ENCODE assay signal across 10 cellular contexts in the genomic region with DNA sequence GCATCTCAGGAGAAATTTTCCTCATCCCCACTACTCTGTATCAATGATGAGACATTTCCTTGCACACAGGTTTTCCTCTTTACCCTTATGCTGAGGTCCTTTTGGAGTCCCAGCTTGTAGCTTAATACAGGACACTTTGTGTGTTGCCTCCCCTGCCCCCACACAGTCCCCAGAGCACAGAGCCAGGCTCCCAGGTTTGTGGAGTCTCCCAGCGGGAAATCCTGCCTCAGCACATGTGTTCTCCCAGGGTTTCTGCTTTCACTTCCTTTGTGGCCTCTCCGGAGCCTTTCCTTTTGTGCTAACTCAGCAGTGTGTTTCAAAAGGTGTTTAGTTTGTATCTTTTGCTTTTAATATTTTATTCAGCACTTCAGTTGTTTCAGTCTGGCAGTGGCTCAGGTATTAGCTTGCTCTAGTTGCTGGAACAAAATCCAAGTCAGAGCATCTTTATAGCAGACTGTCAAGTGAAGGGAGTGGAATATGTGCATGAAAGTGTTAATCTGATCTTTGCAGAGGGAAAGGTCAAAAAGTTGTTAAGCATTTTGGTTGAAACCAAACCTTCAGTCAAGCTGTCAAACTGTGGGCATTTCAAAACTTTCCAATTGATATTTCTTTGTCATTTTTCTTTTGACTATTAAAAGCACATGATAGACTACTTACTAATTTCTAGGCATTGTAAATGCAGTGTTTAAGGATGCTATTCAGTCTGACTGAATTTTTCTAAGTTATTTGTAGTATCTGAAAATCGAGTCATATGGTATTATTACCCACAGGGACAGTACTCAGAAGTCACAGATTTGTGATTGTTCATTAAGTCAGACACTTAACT. TPM values are rescaled to one million over a fixed set of nuclear protein-coding genes. Genes with fewer than 3 reads are reported as not detected.
DNase-seq lines count a peak whose midpoint lies in the region; ATAC-seq and TF ChIP-seq lines count a peak whose summit lies in the region.
"Had no signal": no experiment of that assay in that cellular context is flagged by ENCODE, and none has a peak within 500 bp of the region (broad histone marks: within the 10 kb centered on the region; RNA-seq: fewer than 3 reads in every experiment).

No MANE protein-coding gene starts in this region.

- intact Hi-C loops in MCF 10A (cut with micrococcal nuclease) (no loop called here), breast epithelium (cut with DNase I; ENCODE audit: low total_unique reads) (loop anchor here (2.0 kb wide), 1 partner anchor 77 kb away; no protein-coding TSS in a partner anchor), stomach (cut with DNase I; ENCODE audit: low total_unique reads) (no loop called here)

- ATAC-seq in GM19467 (IDR thresholded peaks at IDR 0.05; ENCODE audit: unreplicated experiment) (no peak), gastroesophageal sphincter (no peak)

- peaks cover 0 to 18% of the 10 kb centered on the region in 2 donors for H3K4me1 ChIP-seq in breast epithelium
- peaks cover 7 to 75% (median 19%) of the 10 kb centered on the region in 3 donors for H3K4me1 ChIP-seq in gastroesophageal sphincter
- peaks cover 15 to 73% (median 49%) of the 10 kb centered on the region in 4 donors for H3K4me1 ChIP-seq in stomach

- TF ChIP-seq EP300 in gastroesophageal sphincter (IDR thresholded peaks at IDR 0.05) (no peak), stomach (IDR thresholded peaks at IDR 0.05) (no peak)

- H3K4me3 Mint-ChIP-seq in MCF 10A (ENCODE audit: unreplicated experiment) (peak overlapping the region; percentile 27), type B pancreatic cell (peak overlapping the region; percentile 16)
- H3K4me3 Mint-ChIP-seq: activated CD4-positive, alpha-beta T cell treated with anti-CD3 and anti-CD28 coated beads, Interleukin-2, amount 10 ng/mL, durations not matched to agents 7 days and 5 days had no signal

- H3K36me3 Mint-ChIP-seq in MCF 10A (ENCODE audit: insufficient read depth, unreplicated experiment) (no peaks in the 10 kb centered on the region), type B pancreatic cell (peaks cover 29% of the 10 kb centered on the region)

- H3K27me3 ChIP-seq in breast epithelium, result no peaks in the 10 kb centered on the region
- H3K27me3 ChIP-seq in WERI-Rb-1 (ENCODE audit: insufficient read depth, low read depth, severe bottlenecking), result no peaks in the 10 kb centered on the region
- H3K27me3 ChIP-seq in gastroesophageal sphincter, result no peaks in the 10 kb centered on the region
- H3K27me3 ChIP-seq in stomach, result no peaks in the 10 kb centered on the region

- peak overlapping the region; percentile 75 for H3K27ac Mint-ChIP-seq in MCF 10A (ENCODE audit: low read depth, unreplicated experiment)
- peak overlapping the region; percentile 31 for H3K27ac Mint-ChIP-seq in type B pancreatic cell
- H3K27ac Mint-ChIP-seq: activated CD4-positive, alpha-beta T cell treated with anti-CD3 and anti-CD28 coated beads, Interleukin-2, amount 10 ng/mL, durations not matched to agents 7 days and 5 days had no signal

- H3K4me1 Mint-ChIP-seq in MCF 10A (ENCODE audit: insufficient read depth, unreplicated experiment) (peaks cover 36% of the 10 kb centered on the region), type B pancreatic cell (ENCODE audit: unreplicated experiment) (peaks cover 37% of the 10 kb centered on the region)

- POLR2A ChIA-PET in MCF 10A (lab: Yijun Ruan, JAX), result interaction anchor here (1.0 to 7.6 kb wide), 8 partner anchors 7 to 509 kb away, joined by 3 to 79 read pairs (median 5); a partner anchor contains a TSS

- TF ChIP-seq CTCF in MCF 10A (IDR thresholded peaks at IDR 0.05; ENCODE audit: unreplicated experiment) (no peak), breast epithelium (IDR thresholded peaks at IDR 0.05) (no peak), WERI-Rb-1 (IDR thresholded peaks at IDR 0.05; ENCODE audit: low read depth, low read length) (no peak), type B pancreatic cell (conservative IDR thresholded peaks at IDR 0.05) (no peak), gastroesophageal sphincter (IDR thresholded peaks at IDR 0.05) (no peak), stomach (IDR thresholded peaks at IDR 0.05) (no peak)

- H3K9me3 ChIP-seq in breast epithelium (no peaks in the 10 kb centered on the region), WERI-Rb-1 (ENCODE audit: severe bottlenecking) (no peaks in the 10 kb centered on the region), gastroesophageal sphincter (no peaks in the 10 kb centered on the region), stomach (no peaks in the 10 kb centered on the region)

- no TSS peak for BruUV-seq in MCF 10A (replicated peaks; lab: Mats Ljungman, UMichigan)

- H3K27ac ChIP-seq in breast epithelium, result peak overlapping the region in 1 of 2 donors; percentile 70
- peak overlapping the region; percentile 98 for H3K27ac ChIP-seq in WERI-Rb-1
- H3K27ac ChIP-seq in gastroesophageal sphincter, result no peak overlapping the region
- peak overlapping the region in 1 of 5 donors; percentile 7 for H3K27ac ChIP-seq in stomach

- H3K4me3 ChIP-seq in breast epithelium (no peak overlapping the region), WERI-Rb-1 (ENCODE audit: low read depth, low read length) (no peak overlapping the region; the same call in 1 of the 2 replicates), gastroesophageal sphincter (no peak overlapping the region), stomach (no peak overlapping the region)

- WGBS in gastroesophageal sphincter (ENCODE audit: low coverage in 1 of 2), 2 donors, result 50 to 68% methylated on average over 2 to 3 of the region's 3 CpGs
- 53 to 59% (median 55%) methylated on average over 3 of the region's 3 CpGs for WGBS in stomach, 5 donors

- no peaks in the 10 kb centered on the region for H3K36me3 ChIP-seq in breast epithelium
- H3K36me3 ChIP-seq in WERI-Rb-1, result no peaks in the 10 kb centered on the region; the same call in none of the 2 replicates
- no peaks in the 10 kb centered on the region for H3K36me3 ChIP-seq in gastroesophageal sphincter
- H3K36me3 ChIP-seq in stomach, result no peaks in the 10 kb centered on the region

- TF ChIP-seq POLR2A in breast epithelium (IDR thresholded peaks at IDR 0.05) (no peak), gastroesophageal sphincter (IDR thresholded peaks at IDR 0.05) (no peak), stomach (IDR thresholded peaks at IDR 0.05) (no peak)

- peak; percentile 51 for DNase-seq in MCF 10A (ENCODE audit: unreplicated experiment)
- DNase-seq in breast epithelium (ENCODE audit: low spot score in 2 of 2), result no peak
- DNase-seq in WERI-Rb-1, result peak; percentile 80
- DNase-seq in iPS DF 19.7 (ENCODE audit: low read depth, low spot score), result peak; percentile 76
- DNase-seq in type B pancreatic cell (ENCODE audit: extremely low spot score, unreplicated experiment), result no peak
- no peak for DNase-seq in stomach
- DNase-seq: activated CD4-positive, alpha-beta T cell treated with anti-CD3 and anti-CD28 coated beads, Interleukin-2, amount 10 ng/mL, durations not matched to agents 7 days and 5 days; NCI-H226 had no signal

- H3K27me3 Mint-ChIP-seq in MCF 10A (ENCODE audit: insufficient read depth, unreplicated experiment) (no peaks in the 10 kb centered on the region), type B pancreatic cell (no peaks in the 10 kb centered on the region)

- CTCF ChIA-PET in MCF 10A (lab: Yijun Ruan, JAX), result interaction anchor here (0.6 to 5.5 kb wide), 4 partner anchors 42 to 116 kb away, joined by 3 to 31 read pairs (median 8); no protein-coding TSS in a partner anchor

- H3K9me3 Mint-ChIP-seq in MCF 10A (ENCODE audit: unreplicated experiment), result no peaks in the 10 kb centered on the region
- peaks cover 4% of the 10 kb centered on the region for H3K9me3 Mint-ChIP-seq in type B pancreatic cell

RNA-seq across cellular contexts. Expression of a gene that starts 8.6 kb away (rescaled TPM):
- 33.1 and 37.4 TPM in 2 replicates for total RNA-seq in MCF 10A (2022)
- total RNA-seq in breast epithelium, result 10 to 100 TPM; 61.6 to 83.2 (median 75.7) TPM
- 23.2 and 31.9 TPM in 2 replicates for total RNA-seq in type B pancreatic cell (ENCODE audit: low replicate concordance)
- 100 to 1,000 TPM in 1 of 4 donors, 10 to 100 TPM in 3; 68.3 to 101 (median 85.0) TPM for total RNA-seq in gastroesophageal sphincter
- total RNA-seq in stomach, result 10 to 100 TPM; 22.9 to 55.3 (median 37.9) TPM
- polyA plus RNA-seq in stomach, result 10 to 100 TPM; 21.4 to 58.7 (median 39.4) TPM

Comparison
In these comparisons a context has a peak if more than half of its experiments do, and no peak if none do; other contexts are left out.
1. DNase-seq: peak in MCF 10A (single experiment), WERI-Rb-1 (single experiment) and iPS DF 19.7 (single experiment); none in breast epithelium (0 of 2), type B pancreatic cell (single experiment) and stomach (single experiment).